In the genomic region with DNA sequence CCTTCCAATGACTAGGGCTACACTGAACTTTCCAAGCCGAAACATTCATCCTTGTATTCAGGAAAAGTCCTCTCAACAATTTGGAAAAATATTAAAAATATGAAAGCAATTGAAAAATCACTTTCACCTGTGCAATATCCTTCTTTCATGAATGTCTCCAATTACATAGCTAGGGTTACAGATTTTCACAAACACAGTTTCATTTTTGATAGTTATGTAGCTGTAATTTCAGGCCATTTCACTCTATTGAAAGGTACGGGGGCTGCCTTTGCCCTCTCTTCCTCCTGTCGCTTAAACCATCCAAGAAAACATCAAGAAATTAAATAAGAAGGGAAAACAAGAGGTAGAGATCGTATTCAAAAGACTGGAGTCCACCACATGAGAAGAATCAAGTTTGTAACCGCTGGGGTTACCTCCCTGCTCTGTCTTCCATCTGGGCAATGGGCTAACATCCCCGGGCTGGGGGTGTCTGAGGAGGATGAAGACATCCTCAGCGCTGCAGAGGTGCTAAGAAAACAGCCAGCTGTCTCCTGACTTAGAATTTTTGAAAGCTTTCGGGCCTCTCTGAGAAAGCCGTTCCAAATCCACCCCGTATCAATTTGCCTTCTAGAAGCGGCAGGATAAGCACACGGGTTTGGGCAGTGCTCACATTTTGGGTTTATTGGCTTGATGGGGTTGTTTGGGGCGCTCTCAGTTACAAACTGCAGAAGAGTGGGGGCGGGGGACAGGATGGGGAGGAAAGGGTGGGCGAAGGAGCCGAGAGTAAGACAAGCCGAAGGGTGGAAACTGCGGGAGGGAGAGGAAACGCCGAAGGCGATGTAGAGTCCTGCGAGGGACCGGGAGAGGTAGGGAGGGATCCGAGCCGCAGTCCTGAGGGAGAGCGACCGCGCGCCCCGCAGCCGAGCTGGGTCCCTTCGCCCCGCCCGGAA, we compare ENCODE assay signal across 14 cellular contexts. TPM values are rescaled to one million over a fixed set of nuclear protein-coding genes. Genes with fewer than 3 reads are reported as not detected.
DNase-seq lines count a peak whose midpoint lies in the region; TF ChIP-seq lines count a peak whose summit lies in the region.
"Had no signal": no experiment of that assay in that cellular context is flagged by ENCODE, and none has a peak within 500 bp of the region (broad histone marks: within the 10 kb centered on the region; RNA-seq: fewer than 3 reads in every experiment).

No MANE protein-coding gene starts in this region.

- H3K27me3 Mint-ChIP-seq in T-helper 1 cell treated with Interleukin-12 subunit alpha and Interleukin-12 subunit beta and Interleukin-4 antibody, amounts not matched to agents 30 μg/mL and 1 μg/mL, for 36 hours (ENCODE audit: low read depth), result peaks cover 87% of the 10 kb centered on the region
- H3K27me3 Mint-ChIP-seq in glutamatergic neuron (ENCODE audit: unreplicated experiment) (peaks cover 21% of the 10 kb centered on the region), osteocyte (ENCODE audit: unreplicated experiment) (peaks cover 89% of the 10 kb centered on the region)

- peaks cover 1% of the 10 kb centered on the region for H3K36me3 Mint-ChIP-seq in T-helper 1 cell treated with Interleukin-12 subunit alpha and Interleukin-12 subunit beta and Interleukin-4 antibody, amounts not matched to agents 30 μg/mL and 1 μg/mL, for 36 hours (ENCODE audit: low read depth)
- no peaks in the 10 kb centered on the region for H3K36me3 Mint-ChIP-seq in glutamatergic neuron (ENCODE audit: unreplicated experiment)
- H3K36me3 Mint-ChIP-seq in osteocyte (ENCODE audit: unreplicated experiment), result no peaks in the 10 kb centered on the region

- DNase-seq in T-helper 1 cell (no peak), NCI-H2227 (lab: John Stamatoyannopoulos, UW; ENCODE audit: unreplicated experiment) (peak; percentile 24), glutamatergic neuron (no peak), osteocyte (ENCODE audit: extremely low spot score, unreplicated experiment) (no peak), COR-L47 (lab: John Stamatoyannopoulos, UW) (no peak), HT-29 (ENCODE audit: low spot score) (no peak)
- DNase-seq in activated CD4-positive, alpha-beta T cell treated with anti-CD3 and anti-CD28 coated beads, Interleukin-2, amount 50 U/mL, for 1 hour, result no peak
- DNase-seq: activated B cell treated with CpG ODN at 0.5 μM for 24 hours, amniotic stem cell, esophagus squamous epithelium, NCI-H187, PC-3, sigmoid colon had no signal

- no peak for TF ChIP-seq CTCF in glutamatergic neuron (IDR thresholded peaks at IDR 0.05; ENCODE audit: partially characterized antibody, unreplicated experiment)
- no peak for TF ChIP-seq CTCF in osteocyte (IDR thresholded peaks at IDR 0.05)

- no peak overlapping the region for H3K4me3 Mint-ChIP-seq in T-helper 1 cell treated with Interleukin-12 subunit alpha and Interleukin-12 subunit beta and Interleukin-4 antibody, amounts not matched to agents 30 μg/mL and 1 μg/mL, for 36 hours
- H3K4me3 Mint-ChIP-seq in glutamatergic neuron (ENCODE audit: unreplicated experiment) (peak overlapping the region; percentile 84), osteocyte (ENCODE audit: unreplicated experiment) (peak overlapping the region; percentile 65)
- H3K4me3 Mint-ChIP-seq: activated B cell treated with CpG ODN at 0.5 μM for 24 hours had no signal

- no peaks in the 10 kb centered on the region for H3K9me3 Mint-ChIP-seq in T-helper 1 cell treated with Interleukin-12 subunit alpha and Interleukin-12 subunit beta and Interleukin-4 antibody, amounts not matched to agents 30 μg/mL and 1 μg/mL, for 36 hours
- peaks cover 8% of the 10 kb centered on the region for H3K9me3 Mint-ChIP-seq in glutamatergic neuron (ENCODE audit: unreplicated experiment)
- no peaks in the 10 kb centered on the region for H3K9me3 Mint-ChIP-seq in osteocyte (ENCODE audit: unreplicated experiment)
- H3K9me3 Mint-ChIP-seq: activated B cell treated with CpG ODN at 0.5 μM for 24 hours had no signal

- peaks cover 4% of the 10 kb centered on the region for H3K4me1 Mint-ChIP-seq in T-helper 1 cell treated with Interleukin-12 subunit alpha and Interleukin-12 subunit beta and Interleukin-4 antibody, amounts not matched to agents 30 μg/mL and 1 μg/mL, for 36 hours (ENCODE audit: low read depth)
- H3K4me1 Mint-ChIP-seq in glutamatergic neuron (ENCODE audit: low read depth, unreplicated experiment) (peaks cover 2% of the 10 kb centered on the region), osteocyte (ENCODE audit: unreplicated experiment) (peaks cover 29% of the 10 kb centered on the region)

- peak overlapping the region; percentile 72 for H3K27ac Mint-ChIP-seq in T-helper 1 cell treated with Interleukin-12 subunit alpha and Interleukin-12 subunit beta and Interleukin-4 antibody, amounts not matched to agents 30 μg/mL and 1 μg/mL, for 36 hours
- H3K27ac Mint-ChIP-seq in glutamatergic neuron (ENCODE audit: unreplicated experiment), result no peak overlapping the region
- no peak overlapping the region for H3K27ac Mint-ChIP-seq in osteocyte (ENCODE audit: unreplicated experiment)
- H3K27ac Mint-ChIP-seq: activated B cell treated with CpG ODN at 0.5 μM for 24 hours had no signal

RNA-seq across cellular contexts. Expression of a gene that starts 24.3 kb away (rescaled TPM):
- total RNA-seq in glutamatergic neuron (ENCODE audit: unreplicated experiment) (0.27 TPM), osteocyte (3.2 and 4.0 TPM in 2 replicates)
- total RNA-seq in HT-29 (2014; rRNA removed; shearing (Covaris generic)), result not detected in 2 replicates
- total RNA-seq: activated B cell treated with CpG ODN at 0.5 μM for 24 hours, sigmoid colon had no signal

RNA-seq across cellular contexts. Expression of a gene that starts 34.9 kb away (rescaled TPM):
- total RNA-seq in glutamatergic neuron (ENCODE audit: unreplicated experiment), result not detected
- not detected in 2 replicates for total RNA-seq in osteocyte
- total RNA-seq in HT-29 (2014; rRNA removed; shearing (Covaris generic)), result not detected in 2 replicates
- total RNA-seq: activated B cell treated with CpG ODN at 0.5 μM for 24 hours, esophagus squamous epithelium, PC-3, sigmoid colon had no signal
